Comparison of ENCODE assay signal across 12 cellular contexts in genomic region chr10:7054915-7055314, GRCh38.
DNase-seq lines count a peak whose midpoint lies in the region; ATAC-seq and TF ChIP-seq lines count a peak whose summit lies in the region.
"Had no signal": no experiment of that assay in that cellular context is flagged by ENCODE, and none has a peak within 500 bp of the region (broad histone marks: within the 10 kb centered on the region; RNA-seq: fewer than 3 reads in every experiment).

No MANE protein-coding gene starts in this region.

- no peak for DNase-seq in AG04449 (ENCODE audit: low read depth, low spot score)
- peak; percentile 16 for DNase-seq in NT2/D1 (ENCODE audit: low read depth, low spot score)
- DNase-seq in foreskin keratinocyte: no peak
- no peak for DNase-seq in stimulated activated naive CD8-positive, alpha-beta T cell treated with anti-CD3 and anti-CD28 coated beads, Interleukin-15, Interleukin-2, amounts not matched to agents 100 U/mL and 50 U/mL, for 24 hours
- DNase-seq in activated effector memory CD4-positive, alpha-beta T cell treated with anti-CD3 and anti-CD28 coated beads, Interleukin-2, amount 50 U/mL, for 16 hours: no peak
- DNase-seq: effector memory CD4-positive, alpha-beta T cell; kidney; NCI-H446; sigmoid colon had no signal

- POLR2A ChIA-PET in AG04449 (lab: Yijun Ruan, JAX): no interaction called here

- H3K27me3 ChIP-seq in NT2/D1 (ENCODE audit: insufficient read depth, insufficient read length): no peaks in the 10 kb centered on the region
- H3K27me3 ChIP-seq in foreskin keratinocyte: no peaks in the 10 kb centered on the region
- H3K27me3 ChIP-seq: sigmoid colon had no signal

- ATAC-seq in GM19351 (IDR thresholded peaks at IDR 0.05; ENCODE audit: unreplicated experiment) (peak; percentile 47), foreskin keratinocyte (peak; percentile 34), GM19455 (IDR thresholded peaks at IDR 0.05; ENCODE audit: unreplicated experiment) (no peak), HG02973 (IDR thresholded peaks at IDR 0.05; ENCODE audit: unreplicated experiment) (no peak)
- no peak for ATAC-seq in stimulated activated naive CD8-positive, alpha-beta T cell treated with anti-CD3 and anti-CD28 coated beads, Interleukin-15, Interleukin-2, amounts not matched to agents 100 U/mL and 50 U/mL, for 24 hours

- CTCF ChIA-PET in AG04449 (lab: Yijun Ruan, JAX): interaction anchor here (0.9 to 1.2 kb wide), 4 partner anchors 9 to 134 kb away, joined by 3 read pairs; no protein-coding TSS in a partner anchor

- TF ChIP-seq CTCF in AG04449 (IDR thresholded peaks at IDR 0.05; ENCODE audit: insufficient read depth, low read length, missing control alignments) (peak; percentile 11), foreskin keratinocyte (conservative IDR thresholded peaks at IDR 0.05) (peak; percentile 42)

- no peaks in the 10 kb centered on the region for H3K36me3 ChIP-seq in NT2/D1 (ENCODE audit: insufficient read depth, insufficient read length, low read length)
- H3K36me3 ChIP-seq: sigmoid colon had no signal

- H3K9ac ChIP-seq in NT2/D1 (ENCODE audit: insufficient read length, low read depth): no peak overlapping the region

- H3K4me1 ChIP-seq in NT2/D1 (ENCODE audit: insufficient read depth, insufficient read length) (no peaks in the 10 kb centered on the region), foreskin keratinocyte (no peaks in the 10 kb centered on the region)
- H3K4me1 ChIP-seq: sigmoid colon had no signal

- H3K9me3 ChIP-seq in NT2/D1 (ENCODE audit: insufficient read depth, low read length): no peaks in the 10 kb centered on the region

- H3K27ac ChIP-seq in foreskin keratinocyte: no peak overlapping the region
- H3K27ac ChIP-seq: sigmoid colon had no signal

- H3K4me3 ChIP-seq in AG04449 (ENCODE audit: low read depth, low read length) (no peak overlapping the region), NT2/D1 (ENCODE audit: insufficient read length, low read depth) (no peak overlapping the region)
- H3K4me3 ChIP-seq: sigmoid colon had no signal

Comparison
In these comparisons a context has a peak if more than half of its experiments do, and no peak if none do; other contexts are left out.
1. ATAC-seq: peak in GM19351 (single experiment) and foreskin keratinocyte (single experiment); none in GM19455 (single experiment), stimulated activated naive CD8-positive, alpha-beta T cell treated with anti-CD3 and anti-CD28 coated beads, Interleukin-15, Interleukin-2, amounts not matched to agents 100 U/mL and 50 U/mL, for 24 hours (single experiment) and HG02973 (single experiment).